9 cellular contexts compared by ENCODE assay signal in genomic region chr7:1593091-1593866, GRCh38. TPM values are rescaled to one million over a fixed set of nuclear protein-coding genes. Genes with fewer than 3 reads are reported as not detected.
DNase-seq lines count a peak whose midpoint lies in the region; ATAC-seq and TF ChIP-seq lines count a peak whose summit lies in the region.
"Had no signal": no experiment of that assay in that cellular context is flagged by ENCODE, and none has a peak within 500 bp of the region (broad histone marks: within the 10 kb centered on the region; RNA-seq: fewer than 3 reads in every experiment).

No MANE protein-coding gene starts in this region.

- H2BK15ac ChIP-seq in mesendoderm (replicated peaks; ENCODE audit: low read depth): no peak overlapping the region

- H3K9me2 ChIP-seq in HCT116 (ENCODE audit: insufficient read depth): no peaks in the 10 kb centered on the region

- no peak overlapping the region for H3K4me3 ChIP-seq in HCT116 (replicated peaks in 1 of 2; ENCODE audit: low read depth in 1 of 2, low read length in 2 of 2)
- H3K4me3 ChIP-seq in mesendoderm (ENCODE audit: low read length): no peak overlapping the region
- H3K4me3 ChIP-seq: ovary had no signal

- POLR2A ChIA-PET in HCT116 (lab: Charles Lee): no interaction called here

- TF ChIP-seq RAD21 in HCT116 (IDR thresholded peaks at IDR 0.05; ENCODE audit: low read depth): no peak; the same call in 1 of the 2 replicates

- no peaks in the 10 kb centered on the region for H3K79me2 ChIP-seq in HCT116 (ENCODE audit: insufficient read depth, low read length)
- H3K79me2 ChIP-seq in mesendoderm (ENCODE audit: control insufficient read depth, insufficient read depth, low read length): no peaks in the 10 kb centered on the region

- CTCF ChIA-PET in HCT116 (lab: Charles Lee): no interaction called here

- RAD21 ChIA-PET in HCT116 (lab: Charles Lee; ENCODE audit: low non-redundant PET in 1 of 2, low total read pairs in 2 of 2, uncharacterized antibody in 2 of 2, unreplicated experiment in 2 of 2): no interaction called here

- H2BK120ac ChIP-seq in mesendoderm (ENCODE audit: low read depth, low read length): no peak overlapping the region

- peak overlapping the region; percentile 15 for H3K56ac ChIP-seq in mesendoderm (ENCODE audit: low read length)

- H3K27ac ChIP-seq in HCT116 (ENCODE audit: low read depth, low read length) (no peak overlapping the region), mesendoderm (ENCODE audit: low read depth, low read length) (no peak overlapping the region)
- H3K27ac ChIP-seq: ovary had no signal

- no peaks in the 10 kb centered on the region for H4K20me1 ChIP-seq in HCT116 (ENCODE audit: insufficient read depth)

- ATAC-seq in HCT116 (peak; percentile 94), GM21825 (IDR thresholded peaks at IDR 0.05; ENCODE audit: unreplicated experiment) (no peak), GM18870 (IDR thresholded peaks at IDR 0.05; ENCODE audit: unreplicated experiment) (no peak), GM21529 (IDR thresholded peaks at IDR 0.05; ENCODE audit: unreplicated experiment) (no peak)

- no peak overlapping the region for H2BK5ac ChIP-seq in mesendoderm (ENCODE audit: low read length)

- H3K4ac ChIP-seq in mesendoderm (ENCODE audit: low read depth, low read length): no peak overlapping the region

- H3K27me3 ChIP-seq in HCT116 (ENCODE audit: insufficient read depth, low read length): peaks cover 13% of the 10 kb centered on the region; the same call in 1 of the 2 replicates
- H3K27me3 ChIP-seq in mesendoderm (ENCODE audit: insufficient read depth, low read length, poor library complexity): no peaks in the 10 kb centered on the region
- H3K27me3 ChIP-seq: ovary had no signal

- no peak overlapping the region for H3K4me2 ChIP-seq in HCT116 (ENCODE audit: low read length)
- no peak overlapping the region for H3K4me2 ChIP-seq in mesendoderm (ENCODE audit: low read length)

- no CpG with 5 or more reads among the region's 19 CpGs for WGBS in mesendoderm (ENCODE audit: extremely low coverage, insufficient coverage, low lambda C conversion rate)

- peaks cover 57% of the 10 kb centered on the region for H3K27me3 Mint-ChIP-seq in activated T-cell treated with anti-CD3 and anti-CD28 coated beads, Interleukin-2, amount 50 U/mL, for 24 hours

- H3K36me3 ChIP-seq in HCT116 (ENCODE audit: control insufficient read depth in 1 of 2, insufficient read depth in 2 of 2, low read length in 2 of 2) (no peaks in the 10 kb centered on the region), mesendoderm (ENCODE audit: control insufficient read depth, insufficient read depth, low read length) (no peaks in the 10 kb centered on the region)
- H3K36me3 ChIP-seq: ovary had no signal

- no peaks in the 10 kb centered on the region for H3K9me3 ChIP-seq in HCT116 (ENCODE audit: control insufficient read depth in 1 of 2, insufficient read depth in 1 of 2, low read depth in 1 of 2, low read length in 2 of 2)

- peaks cover 8% of the 10 kb centered on the region for H3K9me3 Mint-ChIP-seq in activated T-cell treated with anti-CD3 and anti-CD28 coated beads, Interleukin-2, amount 50 U/mL, for 24 hours

- no peaks in the 10 kb centered on the region for H3K79me1 ChIP-seq in mesendoderm (ENCODE audit: low read length)

- no peak overlapping the region for H3K18ac ChIP-seq in mesendoderm (ENCODE audit: low read length)

- H4K8ac ChIP-seq in mesendoderm (ENCODE audit: low read depth, low read length): no peak overlapping the region

- no TSS peak for BruUV-seq in HCT116 (replicated peaks; lab: Mats Ljungman, UMichigan)

- H3K27ac Mint-ChIP-seq in activated T-cell treated with anti-CD3 and anti-CD28 coated beads, Interleukin-2, amount 50 U/mL, for 24 hours: no peak overlapping the region

- H4K5ac ChIP-seq in mesendoderm (ENCODE audit: low read length): no peak overlapping the region

- H3K4me1 Mint-ChIP-seq in activated T-cell treated with anti-CD3 and anti-CD28 coated beads, Interleukin-2, amount 50 U/mL, for 24 hours (ENCODE audit: low read depth): peaks cover 25% of the 10 kb centered on the region

- H3K36me3 Mint-ChIP-seq in activated T-cell treated with anti-CD3 and anti-CD28 coated beads, Interleukin-2, amount 50 U/mL, for 24 hours (ENCODE audit: low read depth): no peaks in the 10 kb centered on the region

- TF ChIP-seq POLR2A in HCT116 (IDR thresholded peaks at IDR 0.05; ENCODE audit: borderline replicate concordance, extremely low read depth, insufficient read depth, insufficient read length): no peak

- TF ChIP-seq CTCF in HCT116 (IDR thresholded peaks at IDR 0.05 in 2 of 3, conservative IDR thresholded peaks at IDR 0.05 in 1 of 3; ENCODE audit: borderline replicate concordance in 1 of 3, insufficient read depth in 1 of 3, low read depth in 2 of 3, low read length in 2 of 3): peak; percentile 24 to 60 (median 44); a peak in 5 of 6 replicates

- H3K4me3 Mint-ChIP-seq in activated T-cell treated with anti-CD3 and anti-CD28 coated beads, Interleukin-2, amount 50 U/mL, for 24 hours: peak overlapping the region; percentile 12

- DNase-seq in D341Med (ENCODE audit: low spot score) (peak; percentile 63), HCT116 (ENCODE audit: low read depth, low spot score) (no peak), mesendoderm (no peak), NCI-H2029 treated with DMSO at 0.1 percent for 48 hours (lab: John Stamatoyannopoulos, UW) (no peak)
- peak; percentile 38 for DNase-seq in activated T-cell treated with anti-CD3 and anti-CD28 coated beads, Interleukin-2, amount 50 U/mL, for 24 hours
- DNase-seq: ovary had no signal

- intact Hi-C loops in HCT116 (cut with micrococcal nuclease): no loop called here

- H2AK5ac ChIP-seq in mesendoderm (ENCODE audit: low read length): no peak overlapping the region

- no peak overlapping the region for H3K23ac ChIP-seq in mesendoderm (ENCODE audit: low read length)

- H3K4me1 ChIP-seq in HCT116 (ENCODE audit: control insufficient read depth in 1 of 2, insufficient read depth in 2 of 2, low read length in 2 of 2) (no peaks in the 10 kb centered on the region), mesendoderm (ENCODE audit: control insufficient read depth, low read depth, low read length) (no peaks in the 10 kb centered on the region)

- H2AFZ ChIP-seq in HCT116 (ENCODE audit: low read depth, low read length, poor library complexity, severe bottlenecking): no peak overlapping the region

- H3K9ac ChIP-seq in HCT116 (ENCODE audit: low read length) (no peak overlapping the region), mesendoderm (ENCODE audit: low read length) (no peak overlapping the region)

TF ChIP-seq in HCT116, 20 proteins besides CTCF, POLR2A, EP300 and RAD21:
- TF ChIP-seq SP1 (IDR thresholded peaks at IDR 0.05; ENCODE audit: low read depth) (no peak), ZNF274 (IDR thresholded peaks at IDR 0.05; ENCODE audit: low read depth, low read length) (no peak), TCF7L2 (IDR thresholded peaks at IDR 0.05; ENCODE audit: borderline replicate concordance, extremely low read depth, insufficient read depth, insufficient read length) (no peak), POLR2AphosphoS5 (IDR thresholded peaks at IDR 0.05; ENCODE audit: low read depth, low read length) (no peak), EGR1 (IDR thresholded peaks at IDR 0.05; ENCODE audit: low read depth) (no peak), YY1 (IDR thresholded peaks at IDR 0.05; ENCODE audit: extremely low read depth, insufficient replicate concordance, low read depth, low read length) (no peak)

RNA-seq across cellular contexts. Expression of gene PSMG3, which starts 23.4 kb away (rescaled TPM):
- 60.9 TPM for total RNA-seq in HCT116 (2021; ENCODE audit: unreplicated experiment)
- 82.1 and 82.9 TPM in 2 replicates for polyA plus RNA-seq in HCT116 (2012)
- 13.5 TPM for polyA plus RNA-seq in mesendoderm (2013, experiment 1 of 2)
- polyA plus RNA-seq in mesendoderm (2013, experiment 2 of 2): 12.9 TPM

RNA-seq across cellular contexts. Expression of gene TMEM184A, which starts 37.3 kb away (rescaled TPM):
- total RNA-seq in HCT116 (2021; ENCODE audit: unreplicated experiment): 34.8 TPM
- 21.4 and 21.7 TPM in 2 replicates for polyA plus RNA-seq in HCT116 (2012)
- 0.72 TPM for polyA plus RNA-seq in mesendoderm (2013, experiment 1 of 2)
- polyA plus RNA-seq in mesendoderm (2013, experiment 2 of 2): 0.78 TPM

Comparison
In these comparisons a context has a peak if more than half of its experiments do, and no peak if none do; other contexts are left out.
1. DNase-seq: peak in D341Med (single experiment) and activated T-cell treated with anti-CD3 and anti-CD28 coated beads, Interleukin-2, amount 50 U/mL, for 24 hours (single experiment); none in HCT116 (single experiment), mesendoderm (single experiment) and NCI-H2029 treated with DMSO at 0.1 percent for 48 hours (single experiment).